26 cellular contexts compared by ENCODE assay signal in genomic region chr14:31408421-31408820, GRCh38.
"Had no signal": no experiment of that assay in that cellular context is flagged by ENCODE, and none has a peak within 500 bp of the region (broad histone marks: within the 10 kb centered on the region; RNA-seq: fewer than 3 reads in every experiment).

No MANE protein-coding gene starts in this region.

- H3K27ac Mint-ChIP-seq: activated CD4-positive, alpha-beta memory T cell treated with anti-CD3 and anti-CD28 coated beads, Interleukin-2, amount 10 ng/mL, durations not matched to agents 7 days and 5 days; activated CD4-positive, alpha-beta T cell treated with anti-CD3 and anti-CD28 coated beads, Interleukin-2, amount 10 ng/mL, durations not matched to agents 24 days and 14 days; activated CD8-positive, alpha-beta memory T cell treated with anti-CD3 and anti-CD28 coated beads, Interleukin-2, amount 10 ng/mL, durations not matched to agents 7 days and 5 days; activated naive CD4-positive, alpha-beta T cell treated with anti-CD3 and anti-CD28 coated beads, Interleukin-2, amount 50 U/mL, for 24 hours; activated T-helper 1 cell treated with anti-CD3 and anti-CD28 coated beads, Interleukin-12 subunit alpha, Interleukin-12 subunit beta, Interleukin-2, Interleukin-4 antibody, amounts not matched to agents 30 ng/mL and 10 ng/mL and 1 ng/mL, durations not matched to agents 14 hours and 24 hours and 36 hours; effector memory CD8-positive, alpha-beta T cell had no signal

- DNase-seq: activated CD4-positive, alpha-beta memory T cell treated with anti-CD3 and anti-CD28 coated beads, Interleukin-2, amount 10 ng/mL, durations not matched to agents 7 days and 5 days; activated CD4-positive, alpha-beta T cell treated with anti-CD3 and anti-CD28 coated beads, Interleukin-2, amount 10 ng/mL, durations not matched to agents 24 days and 14 days; activated CD8-positive, alpha-beta memory T cell treated with anti-CD3 and anti-CD28 coated beads, Interleukin-2, amount 10 ng/mL, durations not matched to agents 7 days and 5 days; activated CD8-positive, alpha-beta memory T cell treated with anti-CD3 and anti-CD28 coated beads, Interleukin-2, amount 50 U/mL, for 4 hours; activated effector memory CD4-positive, alpha-beta T cell treated with Interleukin-2 at 50 U/mL for 16 hours; activated gamma-delta T cell treated with Interleukin-2 at 50 U/mL for 16 hours; activated naive CD4-positive, alpha-beta T cell treated with Interleukin-2 at 50 U/mL for 16 hours; activated T-cell treated with anti-CD3 and anti-CD28 coated beads, Interleukin-2, amount 50 U/mL, for 1 hour; activated T-cell treated with anti-CD3 and anti-CD28 coated beads, Interleukin-2, amount 50 U/mL, for 48 hours; adrenal gland; amygdala; aorta; body of pancreas; caudate nucleus; cortex of kidney; dermis blood vessel endothelial cell; effector CD4-positive, alpha-beta T cell; effector memory CD8-positive, alpha-beta T cell; erythroblast; foreskin melanocyte; heart right ventricle; T-helper 2 cell had no signal

- ATAC-seq: activated CD8-positive, alpha-beta memory T cell treated with anti-CD3 and anti-CD28 coated beads, Interleukin-2, amount 10 ng/mL, durations not matched to agents 7 days and 5 days; body of pancreas; effector memory CD8-positive, alpha-beta T cell; gastroesophageal sphincter; heart right ventricle had no signal

- H3K9me3 Mint-ChIP-seq: activated CD4-positive, alpha-beta memory T cell treated with anti-CD3 and anti-CD28 coated beads, Interleukin-2, amount 10 ng/mL, durations not matched to agents 7 days and 5 days; activated CD4-positive, alpha-beta T cell treated with anti-CD3 and anti-CD28 coated beads, Interleukin-2, amount 10 ng/mL, durations not matched to agents 24 days and 14 days; activated naive CD4-positive, alpha-beta T cell treated with anti-CD3 and anti-CD28 coated beads, Interleukin-2, amount 50 U/mL, for 24 hours; activated T-helper 1 cell treated with anti-CD3 and anti-CD28 coated beads, Interleukin-12 subunit alpha, Interleukin-12 subunit beta, Interleukin-2, Interleukin-4 antibody, amounts not matched to agents 30 ng/mL and 10 ng/mL and 1 ng/mL, durations not matched to agents 14 hours and 24 hours and 36 hours; effector memory CD8-positive, alpha-beta T cell had no signal

- H3K27me3 Mint-ChIP-seq: activated CD4-positive, alpha-beta memory T cell treated with anti-CD3 and anti-CD28 coated beads, Interleukin-2, amount 10 ng/mL, durations not matched to agents 7 days and 5 days; activated CD4-positive, alpha-beta T cell treated with anti-CD3 and anti-CD28 coated beads, Interleukin-2, amount 10 ng/mL, durations not matched to agents 24 days and 14 days; activated CD8-positive, alpha-beta memory T cell treated with anti-CD3 and anti-CD28 coated beads, Interleukin-2, amount 10 ng/mL, durations not matched to agents 7 days and 5 days; activated naive CD4-positive, alpha-beta T cell treated with anti-CD3 and anti-CD28 coated beads, Interleukin-2, amount 50 U/mL, for 24 hours; effector memory CD8-positive, alpha-beta T cell had no signal

- H3K36me3 Mint-ChIP-seq: activated CD8-positive, alpha-beta memory T cell treated with anti-CD3 and anti-CD28 coated beads, Interleukin-2, amount 10 ng/mL, durations not matched to agents 7 days and 5 days had no signal

- FAIRE-seq: colon had no signal

- H3K4me3 Mint-ChIP-seq: activated CD4-positive, alpha-beta memory T cell treated with anti-CD3 and anti-CD28 coated beads, Interleukin-2, amount 10 ng/mL, durations not matched to agents 7 days and 5 days; activated CD4-positive, alpha-beta T cell treated with anti-CD3 and anti-CD28 coated beads, Interleukin-2, amount 10 ng/mL, durations not matched to agents 24 days and 14 days; activated CD8-positive, alpha-beta memory T cell treated with anti-CD3 and anti-CD28 coated beads, Interleukin-2, amount 10 ng/mL, durations not matched to agents 7 days and 5 days; activated naive CD4-positive, alpha-beta T cell treated with anti-CD3 and anti-CD28 coated beads, Interleukin-2, amount 50 U/mL, for 24 hours; activated T-helper 1 cell treated with anti-CD3 and anti-CD28 coated beads, Interleukin-12 subunit alpha, Interleukin-12 subunit beta, Interleukin-2, Interleukin-4 antibody, amounts not matched to agents 30 ng/mL and 10 ng/mL and 1 ng/mL, durations not matched to agents 14 hours and 24 hours and 36 hours; effector memory CD8-positive, alpha-beta T cell had no signal
